ENCODE assay signal across 8 cellular contexts in the genomic region with DNA sequence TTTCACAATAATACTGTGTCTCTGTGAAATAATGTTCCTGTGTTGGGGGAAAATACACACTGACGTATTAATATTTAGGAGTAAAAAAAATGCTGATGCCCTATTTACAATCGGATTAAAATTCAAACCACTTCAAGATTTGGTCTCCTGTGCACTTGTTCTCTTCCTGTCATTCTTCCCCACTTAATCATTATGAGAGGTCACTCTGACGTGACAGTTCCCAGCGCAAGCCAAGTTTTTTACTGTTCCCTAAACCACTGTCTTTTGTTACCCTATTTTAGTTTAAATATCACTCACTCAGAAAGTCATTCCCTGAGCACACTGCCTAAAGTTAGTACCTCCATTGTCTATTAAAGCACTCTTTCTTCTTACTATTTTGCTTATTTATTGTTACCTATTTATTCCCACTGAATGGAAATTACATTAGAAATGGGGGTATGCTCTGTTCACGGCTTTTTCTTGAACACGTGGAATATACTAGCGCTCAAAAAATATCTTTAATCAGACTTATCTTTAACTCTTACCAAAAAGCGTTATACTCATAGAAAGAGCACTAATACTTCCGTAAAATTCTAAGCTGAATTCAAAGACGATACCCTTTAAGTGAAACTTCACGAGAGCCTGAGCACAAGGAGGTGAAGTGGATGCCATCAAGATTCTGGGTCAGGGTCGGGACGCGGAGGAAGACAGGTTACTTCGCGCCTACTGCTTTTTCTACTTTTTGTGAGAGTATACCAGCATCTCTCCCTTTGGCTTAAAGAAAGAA. TPM values are rescaled to one million over a fixed set of nuclear protein-coding genes. Genes with fewer than 3 reads are reported as not detected.
DNase-seq lines count a peak whose midpoint lies in the region; ATAC-seq and TF ChIP-seq lines count a peak whose summit lies in the region.

No MANE protein-coding gene starts in this region.

- peak overlapping the region; percentile 77 for H3K4me2 ChIP-seq in OCI-LY3 (ENCODE audit: low read length)

- 2% methylated on average over 16 of the region's 16 CpGs for WGBS in urinary bladder

- H3K27me3 ChIP-seq in OCI-LY3 (ENCODE audit: low read depth, low read length) = no peaks in the 10 kb centered on the region

- H3K9ac ChIP-seq in OCI-LY3 (ENCODE audit: low read length) = peak overlapping the region; percentile 94

- TF ChIP-seq CTCF in OCI-LY3 (IDR thresholded peaks at IDR 0.05; ENCODE audit: low read depth, low read length) (no peak), choroid plexus epithelial cell (conservative IDR thresholded peaks at IDR 0.05; ENCODE audit: low read depth, low read length) (no peak)

- H3K4me1 ChIP-seq in OCI-LY3 (ENCODE audit: low read length) (peaks cover 31% of the 10 kb centered on the region), urinary bladder (ENCODE audit: insufficient read depth) (no peaks in the 10 kb centered on the region)

- DNase-seq in Caki2 (ENCODE audit: low read depth) = peak; percentile 22
- peak; percentile 19 for DNase-seq in choroid plexus epithelial cell (ENCODE audit: low read depth)
- peak; percentile 24 to 30 for DNase-seq in lung microvascular endothelial cell (ENCODE audit: low read depth in 2 of 2)
- DNase-seq in NCI-H2196 treated with DMSO at 0.1 percent for 48 hours (lab: John Stamatoyannopoulos, UW; ENCODE audit: unreplicated experiment) = no peak

- H3K79me2 ChIP-seq in OCI-LY3 (ENCODE audit: low read length) = peaks cover 44% of the 10 kb centered on the region

- ATAC-seq in GM19395 (IDR thresholded peaks at IDR 0.05; ENCODE audit: unreplicated experiment) = peak; percentile 52
- ATAC-seq in HG03439 (IDR thresholded peaks at IDR 0.05; ENCODE audit: unreplicated experiment) = peak; percentile 36

- H3K4me3 ChIP-seq in OCI-LY3 (ENCODE audit: low read length) = peak overlapping the region; percentile 91
- H3K4me3 ChIP-seq in choroid plexus epithelial cell (ENCODE audit: low read depth, low read length) = peak overlapping the region; percentile 99
- H3K4me3 ChIP-seq in urinary bladder (ENCODE audit: low read depth, low read length) = peak overlapping the region; percentile 43

- peak overlapping the region; percentile 59 for H2AFZ ChIP-seq in OCI-LY3 (ENCODE audit: low read depth, low read length)

- H3K9me3 ChIP-seq in OCI-LY3 (ENCODE audit: insufficient read depth, low read length) = no peaks in the 10 kb centered on the region

- H3K27ac ChIP-seq in OCI-LY3 (ENCODE audit: low read length) = peak overlapping the region; percentile 78
- peak overlapping the region; percentile 62 for H3K27ac ChIP-seq in urinary bladder (ENCODE audit: low read depth)

- H4K20me1 ChIP-seq in OCI-LY3 (ENCODE audit: insufficient read depth, low read length) = peaks cover 30% of the 10 kb centered on the region

- H3K36me3 ChIP-seq in OCI-LY3 (replicated peaks; ENCODE audit: low read depth, low read length) (peaks cover 16% of the 10 kb centered on the region), urinary bladder (ENCODE audit: insufficient read depth) (no peaks in the 10 kb centered on the region)

- in situ Hi-C loops in Caki2 (cut with HindIII; ENCODE audit: low pct_unique_long_range_greater_than_20kb, low sequenced_read_pairs) = no loop called here

RNA-seq across cellular contexts. Expression of gene PSMA3, which starts 0.7 kb away (rescaled TPM):
- 135 and 171 TPM in 2 replicates for total RNA-seq in Caki2 (2014; rRNA removed; shearing (Covaris generic); ENCODE audit: low replicate concordance)
- 76.6 and 109 TPM in 2 replicates for total RNA-seq in lung microvascular endothelial cell
- total RNA-seq in urinary bladder = 63.4 TPM
- polyA plus RNA-seq in urinary bladder = 126 TPM

RNA-seq across cellular contexts. Expression of gene ACTR10, which starts 44.0 kb away (rescaled TPM):
- total RNA-seq in Caki2 (2014; rRNA removed; shearing (Covaris generic); ENCODE audit: low replicate concordance) = 61.0 and 133 TPM in 2 replicates
- 25.1 and 28.8 TPM in 2 replicates for total RNA-seq in lung microvascular endothelial cell
- 79.5 TPM for total RNA-seq in urinary bladder
- 73.5 TPM for polyA plus RNA-seq in urinary bladder

RNA-seq across cellular contexts. Expression of gene ARID4A, which starts 54.4 kb away (rescaled TPM):
- 1.8 and 2.1 TPM in 2 replicates for total RNA-seq in Caki2 (2014; rRNA removed; shearing (Covaris generic); ENCODE audit: low replicate concordance)
- total RNA-seq in lung microvascular endothelial cell (8.7 and 10.7 TPM in 2 replicates), urinary bladder (39.5 TPM)
- 12.1 TPM for polyA plus RNA-seq in urinary bladder

Comparison
In these comparisons a context has a peak if more than half of its experiments do, and no peak if none do; other contexts are left out.
1. H3K4me3 ChIP-seq: peak in every context shown above with its lines; median percentile 99 in choroid plexus epithelial cell; 91 in OCI-LY3; 43 in urinary bladder.